Comparison of ENCODE assay signal across 13 cellular contexts in the genomic region with DNA sequence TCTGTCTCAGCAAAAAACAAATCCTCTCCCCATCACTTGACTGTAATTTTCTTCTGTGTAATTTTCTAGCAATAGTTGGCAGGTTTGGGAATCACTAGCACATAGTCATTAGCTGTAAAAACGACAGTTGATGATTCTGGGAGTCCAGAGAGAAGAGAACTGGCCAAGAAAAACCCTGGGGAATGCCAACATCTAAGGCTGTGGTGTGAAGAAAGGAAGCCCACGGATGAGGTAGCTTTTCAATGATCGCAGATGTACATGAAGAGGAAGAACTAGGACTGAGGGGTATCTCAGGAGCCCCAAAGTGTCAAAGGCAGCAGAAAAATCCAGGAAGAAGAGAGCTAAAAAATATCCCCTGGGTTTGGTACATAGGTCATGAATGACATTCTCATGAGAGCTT.
A peak's percentile ranks its signal among the peaks of the same experiment; 100 is the strongest.
DNase-seq lines count a peak whose midpoint lies in the region; ATAC-seq and TF ChIP-seq lines count a peak whose summit lies in the region.
"Had no signal": no experiment of that assay in that cellular context is flagged by ENCODE, and none has a peak within 500 bp of the region (broad histone marks: within the 10 kb centered on the region; RNA-seq: fewer than 3 reads in every experiment).

No MANE protein-coding gene starts in this region.

- no peaks in the 10 kb centered on the region for H3K36me3 ChIP-seq in esophagus muscularis mucosa
- H3K36me3 ChIP-seq in ovary = no peaks in the 10 kb centered on the region

- ATAC-seq in HG03108 (IDR thresholded peaks at IDR 0.05; ENCODE audit: unreplicated experiment) = no peak
- ATAC-seq: GM23338 had no signal

- H3K4me3 Mint-ChIP-seq in activated CD4-positive, alpha-beta T cell treated with anti-CD3 and anti-CD28 coated beads, Interleukin-2, amount 10 ng/mL, durations not matched to agents 7 days and 5 days = no peak overlapping the region
- H3K4me3 Mint-ChIP-seq in activated T-helper 1 cell treated with anti-CD3 and anti-CD28 coated beads, Interleukin-12 subunit alpha, Interleukin-12 subunit beta, Interleukin-2, Interleukin-4 antibody, amounts not matched to agents 30 ng/mL and 10 ng/mL and 1 ng/mL, durations not matched to agents 14 hours and 24 hours and 36 hours = no peak overlapping the region
- H3K4me3 Mint-ChIP-seq: CD4-positive, alpha-beta T cell; GM23338 had no signal

- CTCF ChIA-PET in activated CD4-positive, alpha-beta T cell treated with anti-CD3 and anti-CD28 coated beads, Interleukin-2, amount 10 ng/mL, durations not matched to agents 7 days and 5 days (lab: Charles Lee) = interaction anchor here (0.8 to 1.0 kb wide), 2 partner anchors 9 to 38 kb away, joined by 3 to 7 read pairs; no protein-coding TSS in a partner anchor

- 60% methylated on average over 3 of the region's 3 CpGs for WGBS in esophagus muscularis mucosa
- 61 to 63% (median 61%) methylated on average over 3 of the region's 3 CpGs for WGBS in ovary, 3 donors

- H3K4me3 ChIP-seq in esophagus muscularis mucosa (no peak overlapping the region), ovary (no peak overlapping the region)
- H3K4me3 ChIP-seq: GM23338 had no signal

- peaks cover 9% of the 10 kb centered on the region for H3K9me3 Mint-ChIP-seq in activated CD4-positive, alpha-beta T cell treated with anti-CD3 and anti-CD28 coated beads, Interleukin-2, amount 10 ng/mL, durations not matched to agents 7 days and 5 days
- H3K9me3 Mint-ChIP-seq in activated T-helper 1 cell treated with anti-CD3 and anti-CD28 coated beads, Interleukin-12 subunit alpha, Interleukin-12 subunit beta, Interleukin-2, Interleukin-4 antibody, amounts not matched to agents 30 ng/mL and 10 ng/mL and 1 ng/mL, durations not matched to agents 14 hours and 24 hours and 36 hours = peaks cover 10% of the 10 kb centered on the region

- H3K27me3 ChIP-seq in esophagus muscularis mucosa (no peaks in the 10 kb centered on the region), ovary (no peaks in the 10 kb centered on the region)

- peaks cover 6% of the 10 kb centered on the region for H3K27me3 Mint-ChIP-seq in activated CD4-positive, alpha-beta T cell treated with anti-CD3 and anti-CD28 coated beads, Interleukin-2, amount 10 ng/mL, durations not matched to agents 7 days and 5 days
- peaks cover 2% of the 10 kb centered on the region for H3K27me3 Mint-ChIP-seq in activated T-helper 1 cell treated with anti-CD3 and anti-CD28 coated beads, Interleukin-12 subunit alpha, Interleukin-12 subunit beta, Interleukin-2, Interleukin-4 antibody, amounts not matched to agents 30 ng/mL and 10 ng/mL and 1 ng/mL, durations not matched to agents 14 hours and 24 hours and 36 hours (ENCODE audit: insufficient read depth)
- H3K27me3 Mint-ChIP-seq: CD4-positive, alpha-beta T cell had no signal

- peaks cover 5% of the 10 kb centered on the region for H3K4me1 Mint-ChIP-seq in activated CD4-positive, alpha-beta T cell treated with anti-CD3 and anti-CD28 coated beads, Interleukin-2, amount 10 ng/mL, durations not matched to agents 7 days and 5 days
- H3K4me1 Mint-ChIP-seq in activated T-helper 1 cell treated with anti-CD3 and anti-CD28 coated beads, Interleukin-12 subunit alpha, Interleukin-12 subunit beta, Interleukin-2, Interleukin-4 antibody, amounts not matched to agents 30 ng/mL and 10 ng/mL and 1 ng/mL, durations not matched to agents 14 hours and 24 hours and 36 hours (ENCODE audit: low read depth) = peaks cover 48% of the 10 kb centered on the region

- TF ChIP-seq POLR2A in esophagus muscularis mucosa (IDR thresholded peaks at IDR 0.05; ENCODE audit: low read depth) = no peak
- TF ChIP-seq POLR2A in ovary (IDR thresholded peaks at IDR 0.05) = no peak

- no peak overlapping the region for H3K27ac ChIP-seq in esophagus muscularis mucosa (replicated peaks in 1 of 4)
- H3K27ac ChIP-seq in ovary = no peak overlapping the region

- no peaks in the 10 kb centered on the region for H3K4me1 ChIP-seq in esophagus muscularis mucosa
- no peaks in the 10 kb centered on the region for H3K4me1 ChIP-seq in ovary (ENCODE audit: insufficient read depth)

- TF ChIP-seq EP300 in esophagus muscularis mucosa (IDR thresholded peaks at IDR 0.05) (no peak), ovary (IDR thresholded peaks at IDR 0.05) (no peak)

- intact Hi-C loops in activated T-helper 1 cell treated with anti-CD3 and anti-CD28 coated beads, Interleukin-12 subunit alpha, Interleukin-12 subunit beta, Interleukin-2, Interleukin-4 antibody, amounts not matched to agents 30 ng/mL and 10 ng/mL and 1 ng/mL, durations not matched to agents 14 hours and 24 hours and 36 hours (cut with micrococcal nuclease) = no loop called here
- intact Hi-C loops in esophagus muscularis mucosa (cut with DNase I) (no loop called here), ovary (cut with DNase I) (no loop called here)

- POLR2A ChIA-PET in activated CD4-positive, alpha-beta T cell treated with anti-CD3 and anti-CD28 coated beads, Interleukin-2, amount 10 ng/mL, durations not matched to agents 7 days and 5 days (lab: Charles Lee) = no interaction called here

- DNase-seq in activated CD4-positive, alpha-beta T cell treated with anti-CD3 and anti-CD28 coated beads, Interleukin-2, amount 10 ng/mL, durations not matched to agents 7 days and 5 days = no peak
- DNase-seq in activated CD4-positive, alpha-beta T cell treated with anti-CD3 and anti-CD28 coated beads for 1 hour = no peak
- DNase-seq in NCI-H1105 treated with DMSO at 0.1 percent for 48 hours (lab: John Stamatoyannopoulos, UW) (peak; percentile 70), esophagus muscularis mucosa (ENCODE audit: extremely low spot score) (peak; percentile 62), ovary (no peak), SKM-1 (lab: John Stamatoyannopoulos, UW; ENCODE audit: unreplicated experiment) (no peak)
- no peak for DNase-seq in activated T-helper 1 cell treated with anti-CD3 and anti-CD28 coated beads, Interleukin-12 subunit alpha, Interleukin-12 subunit beta, Interleukin-2, Interleukin-4 antibody, amounts not matched to agents 30 ng/mL and 10 ng/mL and 1 ng/mL, durations not matched to agents 14 hours and 24 hours and 36 hours (ENCODE audit: low spot score)
- DNase-seq: CD4-positive, alpha-beta T cell; DMS79; KG1; RPMI8226 had no signal

- H3K27ac Mint-ChIP-seq in activated CD4-positive, alpha-beta T cell treated with anti-CD3 and anti-CD28 coated beads, Interleukin-2, amount 10 ng/mL, durations not matched to agents 7 days and 5 days = peak overlapping the region; percentile 26
- H3K27ac Mint-ChIP-seq in activated T-helper 1 cell treated with anti-CD3 and anti-CD28 coated beads, Interleukin-12 subunit alpha, Interleukin-12 subunit beta, Interleukin-2, Interleukin-4 antibody, amounts not matched to agents 30 ng/mL and 10 ng/mL and 1 ng/mL, durations not matched to agents 14 hours and 24 hours and 36 hours = peak overlapping the region; percentile 24
- H3K27ac Mint-ChIP-seq: CD4-positive, alpha-beta T cell; GM23338 had no signal

- no peak for TF ChIP-seq CTCF in esophagus muscularis mucosa (IDR thresholded peaks at IDR 0.05)
- TF ChIP-seq CTCF in ovary (IDR thresholded peaks at IDR 0.05) = no peak

- H3K9me3 ChIP-seq in esophagus muscularis mucosa (no peaks in the 10 kb centered on the region), ovary (no peaks in the 10 kb centered on the region)

- no peaks in the 10 kb centered on the region for H3K36me3 Mint-ChIP-seq in activated CD4-positive, alpha-beta T cell treated with anti-CD3 and anti-CD28 coated beads, Interleukin-2, amount 10 ng/mL, durations not matched to agents 7 days and 5 days (ENCODE audit: low read depth)
- peaks cover 7% of the 10 kb centered on the region for H3K36me3 Mint-ChIP-seq in activated T-helper 1 cell treated with anti-CD3 and anti-CD28 coated beads, Interleukin-12 subunit alpha, Interleukin-12 subunit beta, Interleukin-2, Interleukin-4 antibody, amounts not matched to agents 30 ng/mL and 10 ng/mL and 1 ng/mL, durations not matched to agents 14 hours and 24 hours and 36 hours (ENCODE audit: low read depth)

Comparison
In these comparisons a context has a peak if more than half of its experiments do, and no peak if none do; other contexts are left out.
1. DNase-seq: peak in NCI-H1105 treated with DMSO at 0.1 percent for 48 hours (single experiment) and esophagus muscularis mucosa (single experiment); none in activated CD4-positive, alpha-beta T cell treated with anti-CD3 and anti-CD28 coated beads, Interleukin-2, amount 10 ng/mL, durations not matched to agents 7 days and 5 days (single experiment), activated CD4-positive, alpha-beta T cell treated with anti-CD3 and anti-CD28 coated beads for 1 hour (single experiment), activated T-helper 1 cell treated with anti-CD3 and anti-CD28 coated beads, Interleukin-12 subunit alpha, Interleukin-12 subunit beta, Interleukin-2, Interleukin-4 antibody, amounts not matched to agents 30 ng/mL and 10 ng/mL and 1 ng/mL, durations not matched to agents 14 hours and 24 hours and 36 hours (single experiment), ovary (0 of 5) and SKM-1 (single experiment).